ENCODE assay signal across 8 cellular contexts in genomic region chr7:21865646-21866204, GRCh38.
DNase-seq lines count a peak whose midpoint lies in the region; ATAC-seq, FAIRE-seq and TF ChIP-seq lines count a peak whose summit lies in the region.
"Not testable (repeated sequence)": the region's sequence is repeated elsewhere in the genome, so short reads cannot be mapped to it uniquely, and the experiment has no call there.

No MANE protein-coding gene starts in this region.

- TF ChIP-seq CTCF in GM23338 (conservative IDR thresholded peaks at IDR 0.05; ENCODE audit: low read depth in 2 of 2); VCaP (conservative IDR thresholded peaks at IDR 0.05); H1 (IDR thresholded peaks at IDR 0.05; ENCODE audit: control extremely low read depth in 1 of 3, insufficient read depth in 1 of 3, low read depth in 1 of 3, low read length in 3 of 3); keratinocyte (optimal IDR thresholded peaks at IDR 0.05 in 1 of 3, IDR thresholded peaks at IDR 0.05 in 1 of 3, conservative IDR thresholded peaks at IDR 0.05 in 1 of 3; ENCODE audit: extremely low read depth in 1 of 3, insufficient read depth in 2 of 3, low read length in 3 of 3): not testable (repeated sequence)

- not testable (repeated sequence) for H3K4me3 ChIP-seq in GM23338; H1 (ENCODE audit: extremely low read depth in 1 of 4, insufficient read depth in 2 of 4, low read depth in 3 of 4, low read length in 4 of 4); keratinocyte (ENCODE audit: control insufficient read depth in 2 of 3, extremely low read depth in 1 of 3, insufficient read depth in 2 of 3, low read depth in 1 of 3, low read length in 3 of 3); small intestine (ENCODE audit: low read depth in 1 of 2, low read length in 2 of 2)

- H3K9me3 ChIP-seq in H1 (ENCODE audit: insufficient read depth in 2 of 2, low read depth in 1 of 2, low read length in 1 of 2); keratinocyte (ENCODE audit: control insufficient read depth, low read depth, low read length); small intestine (ENCODE audit: control insufficient read depth, low read depth): not testable (repeated sequence)

- not testable (repeated sequence) for TF ChIP-seq POLR2A in H1 (IDR thresholded peaks at IDR 0.05; ENCODE audit: control extremely low read depth in 1 of 2, low read depth in 2 of 2, low read length in 2 of 2)

- not testable (repeated sequence) for TF ChIP-seq RAD21 in H1 (IDR thresholded peaks at IDR 0.05 in 1 of 2, conservative IDR thresholded peaks at IDR 0.05 in 1 of 2; ENCODE audit: low read depth in 2 of 2, low read length in 2 of 2)

- dilution Hi-C loops in keratinocyte (cut with MboI; ENCODE audit: extremely low pct_ligation_motif_present, low sequenced_read_pairs) = not testable (repeated sequence)

- H4K20me1 ChIP-seq in GM23338 (replicated peaks; ENCODE audit: insufficient read depth); H1 (replicated peaks in 1 of 2; ENCODE audit: control insufficient read depth in 1 of 2, insufficient read depth in 2 of 2, low read length in 2 of 2); keratinocyte (ENCODE audit: control insufficient read depth, extremely low read depth, insufficient read depth, low read length): not testable (repeated sequence)

- not testable (repeated sequence) for H2AFZ ChIP-seq in GM23338; H1 (ENCODE audit: low read length); keratinocyte (ENCODE audit: control insufficient read depth, low read length)

- TF ChIP-seq EP300 in H1 (IDR thresholded peaks at IDR 0.05; ENCODE audit: borderline replicate concordance in 1 of 2, low read depth in 2 of 2, low read length in 2 of 2) = not testable (repeated sequence)

- H2AK5ac ChIP-seq in H1 (ENCODE audit: low read depth, low read length) = 0 out of 2 replicates have a peak overlapping the region, but pooled peaks have one; percentile 29

- peak overlapping the region; percentile 12; the same call in 1 of the 2 replicates for H2BK12ac ChIP-seq in H1 (ENCODE audit: low read depth, low read length)

- H3K9ac ChIP-seq in H1 (replicated peaks in 1 of 4; ENCODE audit: extremely low read depth in 1 of 4, low read depth in 3 of 4, low read length in 3 of 4); keratinocyte (ENCODE audit: control insufficient read depth, extremely low read depth, insufficient read depth, low read length): not testable (repeated sequence)

- ATAC-seq in GM23338 = not testable (repeated sequence)

- peak overlapping the region; percentile 1; the same call in 1 of the 3 replicates for H3K4me3 Mint-ChIP-seq in GM23338

- H3K79me1 ChIP-seq in H1 (ENCODE audit: low read depth, low read length) = not testable (repeated sequence)

- H3K4me1 ChIP-seq in GM23338 (ENCODE audit: insufficient read depth) (peaks cover 62% of the 10 kb centered on the region), H1 (replicated peaks in 1 of 4; ENCODE audit: control insufficient read depth in 3 of 4, insufficient read depth in 4 of 4, low read length in 3 of 4) (peaks cover 5 to 35% (median 21%) of the 10 kb centered on the region in 4 experiments)
- not testable (repeated sequence) for H3K4me1 ChIP-seq in keratinocyte (ENCODE audit: control insufficient read depth, extremely low read depth, insufficient read depth, low read length); small intestine (ENCODE audit: control insufficient read depth in 2 of 2, insufficient read depth in 1 of 2, low read depth in 1 of 2, low read length in 1 of 2)

- H3K9me2 ChIP-seq in GM23338 (ENCODE audit: insufficient read depth) = not testable (repeated sequence)

- POLR2A ChIA-PET in H1 (lab: Charles Lee; ENCODE audit: partially characterized antibody) = not testable (repeated sequence)

- peak overlapping the region; percentile 51 for H3K18ac ChIP-seq in H1 (ENCODE audit: extremely low read depth, low read length)

- H3K27ac ChIP-seq in GM23338 (ENCODE audit: low read depth) = peak overlapping the region; percentile 88
- H3K27ac ChIP-seq in VCaP = peak overlapping the region; percentile 49; the same call in 1 of the 2 replicates
- H3K27ac ChIP-seq in H1 (ENCODE audit: low read depth, low read length); keratinocyte (ENCODE audit: control insufficient read depth, insufficient read depth, low read length); small intestine (ENCODE audit: low read depth in 1 of 2, low read length in 1 of 2): not testable (repeated sequence)

- H3K4me1 Mint-ChIP-seq in GM23338 = peaks cover 53% of the 10 kb centered on the region

- H2BK120ac ChIP-seq in H1 (replicated peaks; ENCODE audit: low read depth, low read length) = not testable (repeated sequence)

- H3K9me1 ChIP-seq in keratinocyte (ENCODE audit: control insufficient read depth, extremely low read depth, insufficient read depth, low read length) = not testable (repeated sequence)

- not testable (repeated sequence) for H3K27me3 Mint-ChIP-seq in GM23338 (ENCODE audit: insufficient read depth, low read depth, poor library complexity)

- H2BK15ac ChIP-seq in H1 (ENCODE audit: low read length) = not testable (repeated sequence)

- not testable (repeated sequence) for H3K56ac ChIP-seq in H1 (replicated peaks; ENCODE audit: insufficient read length, low read depth, low read length)

- not testable (repeated sequence) for H3K36me3 ChIP-seq in GM23338 (ENCODE audit: insufficient read depth); H1 (ENCODE audit: control insufficient read depth in 2 of 4, insufficient read depth in 4 of 4, low read length in 3 of 4); keratinocyte (ENCODE audit: control insufficient read depth in 2 of 2, extremely low read depth in 1 of 2, insufficient read depth in 2 of 2, low read length in 2 of 2); small intestine (ENCODE audit: control insufficient read depth in 2 of 2, insufficient read depth in 2 of 2, low read length in 2 of 2)

- not testable (repeated sequence) for H4K8ac ChIP-seq in H1 (ENCODE audit: extremely low read depth, insufficient read depth, low read length)

- CTCF ChIA-PET in H1 (lab: Charles Lee; ENCODE audit: partially characterized antibody) = not testable (repeated sequence)

- H2BK20ac ChIP-seq in H1 (ENCODE audit: low read length) = not testable (repeated sequence)

- WGBS in H1 (ENCODE audit: extremely low coverage in 1 of 2, insufficient coverage in 1 of 2, insufficient read length in 1 of 2, insufficient replicate concordance in 2 of 2, low coverage in 1 of 2, low lambda C conversion rate in 2 of 2, missing lambda C conversion rate in 1 of 2), 2 experiments = 80% methylated on average over 6 of the region's 6 CpGs; no CpG with 5 or more reads in 1 of the 2 experiments
- WGBS in small intestine, 3 donors = 10 to 51% (median 39%) methylated on average over 6 of the region's 6 CpGs

- H3F3A ChIP-seq in GM23338 (replicated peaks; ENCODE audit: low read depth) = peaks cover 16% of the 10 kb centered on the region

- peak overlapping the region; percentile 71 for H3K4me2 ChIP-seq in GM23338
- not testable (repeated sequence) for H3K4me2 ChIP-seq in H1 (ENCODE audit: insufficient read depth in 1 of 2, low read depth in 2 of 2, low read length in 2 of 2); keratinocyte (ENCODE audit: control insufficient read depth, extremely low read depth, insufficient read depth, low read depth, low read length)

- H3K4ac ChIP-seq in H1 (replicated peaks; ENCODE audit: insufficient read length, low read depth, low read length) = peak overlapping the region; percentile 36

- not testable (repeated sequence) for H4K5ac ChIP-seq in H1 (ENCODE audit: insufficient read length, low read depth, low read length)

- not testable (repeated sequence) for H3K79me2 ChIP-seq in GM23338 (replicated peaks; ENCODE audit: insufficient read depth); H1 (ENCODE audit: control insufficient read depth in 1 of 2, insufficient read depth in 2 of 2, low read length in 2 of 2); keratinocyte (ENCODE audit: control insufficient read depth, insufficient read depth, low read length)

- not testable (repeated sequence) for H3K14ac ChIP-seq in H1 (ENCODE audit: insufficient read length)

- H4K91ac ChIP-seq in H1 (replicated peaks; ENCODE audit: insufficient read length, low read length) = not testable (repeated sequence)

- H2BK5ac ChIP-seq in H1 (ENCODE audit: low read depth, low read length) = peak overlapping the region; percentile 12; the same call in 1 of the 2 replicates

- H3K27ac Mint-ChIP-seq in GM23338 = peak overlapping the region; percentile 84

- DNase-seq in AML-193 (lab: John Stamatoyannopoulos, UW) (peak; percentile 37 to 47), Kasumi-1 (lab: John Stamatoyannopoulos, UW) (peak; percentile 22 to 26), NCI-H226 (peak; percentile 74), small intestine (peak; percentile 90)
- not testable (repeated sequence) for DNase-seq in GM23338 (ENCODE audit: low spot score); H1 (ENCODE audit: low read depth in 1 of 2, low spot score in 2 of 2); keratinocyte (ENCODE audit: low read depth, low spot score)

- H3K27me3 ChIP-seq in GM23338 (ENCODE audit: insufficient read depth); H1 (replicated peaks in 1 of 4; ENCODE audit: control insufficient read depth in 3 of 4, extremely low read depth in 1 of 4, insufficient read depth in 3 of 4, low read length in 3 of 4); keratinocyte (ENCODE audit: control insufficient read depth, extremely low read depth, insufficient read depth, low read length); small intestine (ENCODE audit: control insufficient read depth in 2 of 2, insufficient read depth in 2 of 2, low read length in 2 of 2): not testable (repeated sequence)

- H3K9me3 Mint-ChIP-seq in GM23338 = not testable (repeated sequence)

- H3K23ac ChIP-seq in H1 (ENCODE audit: insufficient read length) = not testable (repeated sequence)

- FAIRE-seq in H1 (lab: Jason Lieb, UNC); small intestine (lab: Jason Lieb, UNC): not testable (repeated sequence)
- FAIRE-seq in keratinocyte (lab: Jason Lieb, UNC) = peak; percentile 84

- H3K23me2 ChIP-seq in H1 (ENCODE audit: low read depth, low read length) = not testable (repeated sequence)

- not testable (repeated sequence) for H3K36me3 Mint-ChIP-seq in GM23338 (ENCODE audit: low read depth)
